ENCODE assay signal across 25 cellular contexts in the genomic region with DNA sequence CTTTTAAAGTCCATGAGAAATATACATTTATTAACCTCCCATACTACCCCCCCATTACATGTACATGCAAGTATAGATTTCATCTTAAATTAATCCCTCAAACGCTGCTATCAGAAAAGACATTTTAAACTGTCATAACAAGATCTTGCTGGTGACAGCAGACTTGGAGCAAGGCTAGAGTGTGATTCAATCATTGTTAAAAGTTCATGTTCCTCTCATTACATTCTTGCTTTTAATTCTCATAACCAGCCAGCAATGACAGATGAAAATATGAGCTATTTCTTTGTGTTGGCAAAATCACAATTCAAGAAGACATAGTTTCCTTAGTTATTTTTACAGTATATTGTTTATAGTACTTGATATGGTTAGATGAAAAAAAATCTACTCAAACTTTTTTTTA.
DNase-seq lines count a peak whose midpoint lies in the region; ATAC-seq and TF ChIP-seq lines count a peak whose summit lies in the region.
"Had no signal": no experiment of that assay in that cellular context is flagged by ENCODE, and none has a peak within 500 bp of the region (broad histone marks: within the 10 kb centered on the region; RNA-seq: fewer than 3 reads in every experiment).

No MANE protein-coding gene starts in this region.

- peaks cover 36% of the 10 kb centered on the region for H3K4me1 ChIP-seq in left ventricle myocardium inferior
- H3K4me1 ChIP-seq in ascending aorta, result peaks cover 10 to 42% of the 10 kb centered on the region in 2 donors
- H3K4me1 ChIP-seq in tibial artery, result peaks cover 0 to 77% (median 3%) of the 10 kb centered on the region in 4 donors
- H3K4me1 ChIP-seq: lower lobe of right lung, Peyer's patch had no signal

- peaks cover 9% of the 10 kb centered on the region for H3K9me3 ChIP-seq in left ventricle myocardium inferior (replicated peaks)
- peaks cover 0 to 5% of the 10 kb centered on the region in 2 donors for H3K9me3 ChIP-seq in ascending aorta
- H3K9me3 ChIP-seq in tibial artery, result no peaks in the 10 kb centered on the region
- H3K9me3 ChIP-seq: lower lobe of right lung, mucosa of descending colon, ovary, Peyer's patch had no signal

- no peaks in the 10 kb centered on the region for H3K36me3 Mint-ChIP-seq in activated naive CD4-positive, alpha-beta T cell treated with anti-CD3 and anti-CD28 coated beads for 36 hours (ENCODE audit: low read depth)
- H3K36me3 Mint-ChIP-seq: CD4-positive, CD25-positive, alpha-beta regulatory T cell; natural killer cell treated with Interleukin-12 subunit alpha and Interleukin-12 subunit beta and Interleukin-15 and Interleukin-18, amount 100 ng/mL, for 72 hours had no signal

- intact Hi-C loops in left ventricle myocardium inferior (cut with micrococcal nuclease) (loop anchor here (10.0 kb wide), 1 partner anchor 121 kb away; no protein-coding TSS in a partner anchor), Right ventricle myocardium superior (cut with DNase I) (loop anchor here (10.0 kb wide), 1 partner anchor 141 kb away; no protein-coding TSS in a partner anchor), ascending aorta (cut with DNase I) (no loop called here), tibial artery (cut with DNase I; ENCODE audit: low total_unique reads) (no loop called here)
- intact Hi-C loops in activated naive CD4-positive, alpha-beta T cell treated with anti-CD3 and anti-CD28 coated beads for 36 hours (cut with micrococcal nuclease), result loop anchor here (10.0 kb wide), 2 partner anchors 141 to 321 kb away; no protein-coding TSS in a partner anchor

- peak overlapping the region; percentile 71 for H3K27ac ChIP-seq in left ventricle myocardium inferior (replicated peaks)
- peak overlapping the region; percentile 52 to 78 for H3K27ac ChIP-seq in ascending aorta
- peak overlapping the region; percentile 59 to 71 for H3K27ac ChIP-seq in tibial artery
- H3K27ac ChIP-seq: lower lobe of right lung, ovary, Peyer's patch had no signal

- no peak for ATAC-seq in Right ventricle myocardium superior (ENCODE audit: poor library complexity)
- ATAC-seq: lower lobe of right lung, mucosa of descending colon had no signal

- peaks cover 8% of the 10 kb centered on the region for H3K4me1 Mint-ChIP-seq in activated naive CD4-positive, alpha-beta T cell treated with anti-CD3 and anti-CD28 coated beads for 36 hours (ENCODE audit: low read depth)

- peaks cover 2% of the 10 kb centered on the region for H3K27me3 Mint-ChIP-seq in activated naive CD4-positive, alpha-beta T cell treated with anti-CD3 and anti-CD28 coated beads for 36 hours (ENCODE audit: low read depth)
- H3K27me3 Mint-ChIP-seq: CD4-positive, CD25-positive, alpha-beta regulatory T cell had no signal

- H3K4me3 ChIP-seq in left ventricle myocardium inferior (no peak overlapping the region), ascending aorta (no peak overlapping the region), tibial artery (no peak overlapping the region)
- H3K4me3 ChIP-seq: lower lobe of right lung, mucosa of descending colon, ovary, Peyer's patch had no signal

- DNase-seq in left ventricle myocardium inferior (no peak), Right ventricle myocardium superior (no peak), ascending aorta (ENCODE audit: low spot score in 2 of 2) (no peak), fibroblast of peridontal ligament (ENCODE audit: extremely low read depth) (peak; percentile 27), tibial artery (no peak), SW480 (ENCODE audit: low spot score) (no peak), SW 1271 (lab: John Stamatoyannopoulos, UW) (no peak)
- no peak for DNase-seq in activated naive CD4-positive, alpha-beta T cell treated with anti-CD3 and anti-CD28 coated beads for 36 hours
- DNase-seq: AML-193; amniotic stem cell; CD4-positive, CD25-positive, alpha-beta regulatory T cell; effector memory CD4-positive, alpha-beta T cell; foreskin melanocyte; kidney; lower lobe of right lung; mucosa of descending colon; NCI-H1048; NCI-H1694; NCI-H446; NCI-H774; ovary; Peyer's patch; SIG-M5; stimulated activated naive CD4-positive, alpha-beta T cell had no signal

- H3K4me3 Mint-ChIP-seq in activated naive CD4-positive, alpha-beta T cell treated with anti-CD3 and anti-CD28 coated beads for 36 hours, result no peak overlapping the region
- H3K4me3 Mint-ChIP-seq: natural killer cell treated with Interleukin-12 subunit alpha and Interleukin-12 subunit beta and Interleukin-15 and Interleukin-18, amount 100 ng/mL, for 72 hours had no signal

- H3K9me3 Mint-ChIP-seq in activated naive CD4-positive, alpha-beta T cell treated with anti-CD3 and anti-CD28 coated beads for 36 hours, result peaks cover 2% of the 10 kb centered on the region
- H3K9me3 Mint-ChIP-seq: natural killer cell treated with Interleukin-12 subunit alpha and Interleukin-12 subunit beta and Interleukin-15 and Interleukin-18, amount 100 ng/mL, for 72 hours had no signal

- no peaks in the 10 kb centered on the region for H3K36me3 ChIP-seq in left ventricle myocardium inferior
- no peaks in the 10 kb centered on the region for H3K36me3 ChIP-seq in ascending aorta
- H3K36me3 ChIP-seq in tibial artery, result no peaks in the 10 kb centered on the region
- H3K36me3 ChIP-seq: lower lobe of right lung, ovary, Peyer's patch had no signal

- H3K27me3 ChIP-seq in left ventricle myocardium inferior (ENCODE audit: low read depth), result no peaks in the 10 kb centered on the region
- H3K27me3 ChIP-seq in ascending aorta, result no peaks in the 10 kb centered on the region
- no peaks in the 10 kb centered on the region for H3K27me3 ChIP-seq in tibial artery
- H3K27me3 ChIP-seq: ovary, Peyer's patch had no signal

- CTCF ChIA-PET in activated naive CD4-positive, alpha-beta T cell treated with anti-CD3 and anti-CD28 coated beads for 36 hours (lab: Charles Lee), result no interaction called here

- TF ChIP-seq CTCF in left ventricle myocardium inferior (IDR thresholded peaks at IDR 0.05; ENCODE audit: borderline replicate concordance), result no peak
- no peak for TF ChIP-seq CTCF in ascending aorta (IDR thresholded peaks at IDR 0.05)
- TF ChIP-seq CTCF in tibial artery (IDR thresholded peaks at IDR 0.05), result no peak

- H3K27ac Mint-ChIP-seq in activated naive CD4-positive, alpha-beta T cell treated with anti-CD3 and anti-CD28 coated beads for 36 hours, result no peak overlapping the region
- H3K27ac Mint-ChIP-seq: CD4-positive, CD25-positive, alpha-beta regulatory T cell; natural killer cell treated with Interleukin-12 subunit alpha and Interleukin-12 subunit beta and Interleukin-15 and Interleukin-18, amount 100 ng/mL, for 72 hours had no signal

Comparison
In these comparisons a context has a peak if more than half of its experiments do, and no peak if none do; other contexts are left out.
1. intact Hi-C loops: an anchor here in left ventricle myocardium inferior (10.0 kb wide), Right ventricle myocardium superior (10.0 kb wide) and activated naive CD4-positive, alpha-beta T cell treated with anti-CD3 and anti-CD28 coated beads for 36 hours (10.0 kb wide); none called in ascending aorta and tibial artery.